ENCODE assay signal across 8 cellular contexts in genomic region chr3:149352556-149352955, GRCh38. TPM values are rescaled to one million over a fixed set of nuclear protein-coding genes. Genes with fewer than 3 reads are reported as not detected.
DNase-seq lines count a peak whose midpoint lies in the region; ATAC-seq and TF ChIP-seq lines count a peak whose summit lies in the region.

No MANE protein-coding gene starts in this region.

- H3K27ac Mint-ChIP-seq in natural killer cell treated with Interleukin-12 subunit alpha and Interleukin-12 subunit beta and Interleukin-15 and Interleukin-18, amount 100 ng/mL, for 72 hours = no peak overlapping the region

- TF ChIP-seq CTCF in BE2C (IDR thresholded peaks at IDR 0.05; ENCODE audit: low read depth, low read length) (peak; percentile 83), WERI-Rb-1 (IDR thresholded peaks at IDR 0.05; ENCODE audit: low read depth, low read length) (peak; percentile 80), esophagus muscularis mucosa (IDR thresholded peaks at IDR 0.05) (peak; percentile 43 to 66 (median 51))

- H3K9me3 ChIP-seq in BE2C (no peaks in the 10 kb centered on the region; the same call in 1 of the 2 replicates), WERI-Rb-1 (ENCODE audit: severe bottlenecking) (no peaks in the 10 kb centered on the region), esophagus muscularis mucosa (no peaks in the 10 kb centered on the region)

- peak; percentile 80 for DNase-seq in BE2C
- DNase-seq in NCI-H2029 (lab: John Stamatoyannopoulos, UW) = peak; percentile 65
- peak; percentile 75 for DNase-seq in WERI-Rb-1
- no peak for DNase-seq in esophagus muscularis mucosa (ENCODE audit: extremely low spot score)
- peak; percentile 64 for DNase-seq in natural killer cell treated with Interleukin-12 subunit alpha and Interleukin-12 subunit beta and Interleukin-15 and Interleukin-18, amount 100 ng/mL, for 72 hours (ENCODE audit: low spot score)
- DNase-seq in amniotic stem cell (lab: John Stamatoyannopoulos, UW) = no peak

- intact Hi-C loops in esophagus muscularis mucosa (cut with DNase I) = loop anchor here (5.0 kb wide), 1 partner anchor 130 kb away; no protein-coding TSS in a partner anchor

- H3K4me3 ChIP-seq in BE2C (ENCODE audit: low read depth, low read length) (no peak overlapping the region), WERI-Rb-1 (ENCODE audit: low read depth, low read length) (no peak overlapping the region), esophagus muscularis mucosa (no peak overlapping the region)

- H3K4me1 ChIP-seq in BE2C (no peaks in the 10 kb centered on the region; the same call in 1 of the 2 replicates), esophagus muscularis mucosa (peaks cover 5 to 24% (median 11%) of the 10 kb centered on the region in 4 donors)

- TF ChIP-seq EP300 in esophagus muscularis mucosa (IDR thresholded peaks at IDR 0.05) = no peak

- ATAC-seq in GM18508 (IDR thresholded peaks at IDR 0.05; ENCODE audit: insufficient read depth, unreplicated experiment) (peak; percentile 73), HG02938 (IDR thresholded peaks at IDR 0.05; ENCODE audit: unreplicated experiment) (peak; percentile 85)
- peak; percentile 77 to 83 for ATAC-seq in natural killer cell treated with Interleukin-12 subunit alpha and Interleukin-12 subunit beta and Interleukin-15 and Interleukin-18, amount 100 ng/mL, for 72 hours

- peaks cover 7 to 31% of the 10 kb centered on the region in 2 donors for H3K27me3 Mint-ChIP-seq in natural killer cell treated with Interleukin-12 subunit alpha and Interleukin-12 subunit beta and Interleukin-15 and Interleukin-18, amount 100 ng/mL, for 72 hours

- no peaks in the 10 kb centered on the region for H3K4me1 Mint-ChIP-seq in natural killer cell treated with Interleukin-12 subunit alpha and Interleukin-12 subunit beta and Interleukin-15 and Interleukin-18, amount 100 ng/mL, for 72 hours (ENCODE audit: low read depth in 2 of 2)

- H3K36me3 Mint-ChIP-seq in natural killer cell treated with Interleukin-12 subunit alpha and Interleukin-12 subunit beta and Interleukin-15 and Interleukin-18, amount 100 ng/mL, for 72 hours = no peaks in the 10 kb centered on the region

- no peak for TF ChIP-seq POLR2A in esophagus muscularis mucosa (IDR thresholded peaks at IDR 0.05; ENCODE audit: low read depth)

- H3K27me3 ChIP-seq in BE2C = no peaks in the 10 kb centered on the region
- no peaks in the 10 kb centered on the region for H3K27me3 ChIP-seq in WERI-Rb-1 (ENCODE audit: insufficient read depth, low read depth, severe bottlenecking)
- no peaks in the 10 kb centered on the region for H3K27me3 ChIP-seq in esophagus muscularis mucosa

- H3K36me3 ChIP-seq in BE2C = no peaks in the 10 kb centered on the region
- no peaks in the 10 kb centered on the region for H3K36me3 ChIP-seq in WERI-Rb-1
- no peaks in the 10 kb centered on the region for H3K36me3 ChIP-seq in esophagus muscularis mucosa

- no peak overlapping the region for H3K4me3 Mint-ChIP-seq in natural killer cell treated with Interleukin-12 subunit alpha and Interleukin-12 subunit beta and Interleukin-15 and Interleukin-18, amount 100 ng/mL, for 72 hours

- WGBS in esophagus muscularis mucosa = 41% methylated on average over 7 of the region's 7 CpGs

- H3K27ac ChIP-seq in WERI-Rb-1 = no peak overlapping the region
- H3K27ac ChIP-seq in esophagus muscularis mucosa (replicated peaks in 1 of 4) = no peak overlapping the region

- H3K9me3 Mint-ChIP-seq in natural killer cell treated with Interleukin-12 subunit alpha and Interleukin-12 subunit beta and Interleukin-15 and Interleukin-18, amount 100 ng/mL, for 72 hours = no peaks in the 10 kb centered on the region

RNA-seq across cellular contexts. Expression of gene TM4SF18, which starts 19.1 kb away (rescaled TPM):
- polyA plus RNA-seq in BE2C (2012; ENCODE audit: insufficient read depth, insufficient read length, low read depth) = not detected
- 10 to 100 TPM in 1 of 4 donors, 1 to 10 TPM in 2, under 1 TPM in 1; 0.83 to 10.6 (median 6.5) TPM for total RNA-seq in esophagus muscularis mucosa
- not detected for total RNA-seq in natural killer cell treated with Interleukin-12 subunit alpha and Interleukin-12 subunit beta and Interleukin-15 and Interleukin-18, amount 100 ng/mL, for 72 hours

RNA-seq across cellular contexts. Expression of gene TM4SF1, which starts 24.9 kb away (rescaled TPM):
- polyA plus RNA-seq in BE2C (2012; ENCODE audit: insufficient read depth, insufficient read length, low read depth) = 1.5 TPM
- total RNA-seq in esophagus muscularis mucosa = 100 to 1,000 TPM in 1 of 4 donors, 10 to 100 TPM in 3; 28.7 to 151 (median 77.7) TPM
- total RNA-seq in natural killer cell treated with Interleukin-12 subunit alpha and Interleukin-12 subunit beta and Interleukin-15 and Interleukin-18, amount 100 ng/mL, for 72 hours = not detected

Comparison
In these comparisons a context has a peak if more than half of its experiments do, and no peak if none do; other contexts are left out.
1. DNase-seq: peak in BE2C (single experiment), NCI-H2029 (single experiment), WERI-Rb-1 (single experiment) and natural killer cell treated with Interleukin-12 subunit alpha and Interleukin-12 subunit beta and Interleukin-15 and Interleukin-18, amount 100 ng/mL, for 72 hours (single experiment); none in esophagus muscularis mucosa (single experiment) and amniotic stem cell (single experiment).
2. RNA of gene TM4SF1, which starts 24.9 kb away (total RNA-seq): 28.7 to 151 TPM in esophagus muscularis mucosa; not detected in natural killer cell treated with Interleukin-12 subunit alpha and Interleukin-12 subunit beta and Interleukin-15 and Interleukin-18, amount 100 ng/mL, for 72 hours; every median in the first group is over 10 times any median in the second.
3. Peak in every context shown above with its lines, with median percentiles within 50 percentile points of each other: CTCF ChIP-seq and ATAC-seq.